11 cellular contexts compared by ENCODE assay signal in genomic region chr3:78988324-78988723, GRCh38.
A peak's percentile ranks its signal among the peaks of the same experiment; 100 is the strongest.
DNase-seq lines count a peak whose midpoint lies in the region; ATAC-seq, FAIRE-seq and TF ChIP-seq lines count a peak whose summit lies in the region.
"Had no signal": no experiment of that assay in that cellular context is flagged by ENCODE, and none has a peak within 500 bp of the region (broad histone marks: within the 10 kb centered on the region; RNA-seq: fewer than 3 reads in every experiment).

No MANE protein-coding gene starts in this region.

- H3K27me3 ChIP-seq in GM23248 (replicated peaks; ENCODE audit: insufficient read depth), result no peaks in the 10 kb centered on the region
- no peaks in the 10 kb centered on the region for H3K27me3 ChIP-seq in neural progenitor cell

- H3K9me2 ChIP-seq in GM23248 (ENCODE audit: insufficient read depth), result no peaks in the 10 kb centered on the region

- H3K27ac Mint-ChIP-seq in neural progenitor cell, result no peak overlapping the region
- H3K27ac Mint-ChIP-seq: activated naive CD8-positive, alpha-beta T cell treated with anti-CD3 and anti-CD28 coated beads for 36 hours had no signal

- H3K9ac ChIP-seq in GM23248 (no peak overlapping the region), neural progenitor cell (no peak overlapping the region)

- no peaks in the 10 kb centered on the region for H3K36me3 ChIP-seq in GM23248 (ENCODE audit: low read depth)
- H3K36me3 ChIP-seq in neural progenitor cell, result peaks cover 13% of the 10 kb centered on the region

- in situ Hi-C loops in GM23248 (cut with MboI), result no loop called here

- DNase-seq in GM23248 (peak; percentile 50), NCI-H748 treated with DMSO at 0.1 percent for 48 hours (lab: John Stamatoyannopoulos, UW) (peak; percentile 13), neural progenitor cell (ENCODE audit: low spot score) (no peak), NCI-H345 treated with DMSO at 0.1 percent for 48 hours (lab: John Stamatoyannopoulos, UW; ENCODE audit: unreplicated experiment) (no peak)
- no peak for DNase-seq in activated CD4-positive, alpha-beta T cell treated with anti-CD3 and anti-CD28 coated beads, Interleukin-2, amount 50 U/mL, for 4 hours
- DNase-seq: activated naive CD8-positive, alpha-beta T cell treated with anti-CD3 and anti-CD28 coated beads for 36 hours; MV-4-11; small intestine had no signal

- H3F3A ChIP-seq in GM23248 (ENCODE audit: insufficient read depth) (no peaks in the 10 kb centered on the region), neural progenitor cell (ENCODE audit: low read depth) (peaks cover 48% of the 10 kb centered on the region)

- peaks cover 15% of the 10 kb centered on the region for H3K36me3 Mint-ChIP-seq in neural progenitor cell
- H3K36me3 Mint-ChIP-seq: activated naive CD8-positive, alpha-beta T cell treated with anti-CD3 and anti-CD28 coated beads for 36 hours had no signal

- peak; percentile 51 for TF ChIP-seq CTCF in neural progenitor cell (IDR thresholded peaks at IDR 0.05)

- H3K4me1 Mint-ChIP-seq in neural progenitor cell, result peaks cover 26% of the 10 kb centered on the region

- peaks cover 12% of the 10 kb centered on the region for H3K9me3 Mint-ChIP-seq in neural progenitor cell

- H4K20me1 ChIP-seq in GM23248 (ENCODE audit: insufficient read depth) (no peaks in the 10 kb centered on the region), neural progenitor cell (ENCODE audit: low read depth) (no peaks in the 10 kb centered on the region)

- no peaks in the 10 kb centered on the region for H3K9me3 ChIP-seq in GM23248 (ENCODE audit: low read depth)
- H3K9me3 ChIP-seq in neural progenitor cell (ENCODE audit: low read depth), result peaks cover 10% of the 10 kb centered on the region

- peak; percentile 87 for FAIRE-seq in endometrium (lab: Jason Lieb, UNC)
- FAIRE-seq: GM18507, small intestine had no signal

- H3K4me3 ChIP-seq in GM23248, result no peak overlapping the region
- H3K4me3 ChIP-seq in neural progenitor cell, result no peak overlapping the region

- H3K4me1 ChIP-seq in GM23248 (ENCODE audit: insufficient read depth), result 0 out of 2 replicates have a peak, but pooled peaks cover 6% of the 10 kb centered on the region
- peaks cover 54% of the 10 kb centered on the region for H3K4me1 ChIP-seq in neural progenitor cell

- H3K4me2 ChIP-seq in GM23248 (ENCODE audit: unreplicated experiment) (no peak overlapping the region), neural progenitor cell (peak overlapping the region; percentile 75)

- H2AFZ ChIP-seq in GM23248 (no peak overlapping the region), neural progenitor cell (replicated peaks) (no peak overlapping the region)

- peaks cover 18% of the 10 kb centered on the region for H3K79me2 ChIP-seq in GM23248 (ENCODE audit: insufficient read depth)
- peaks cover 89% of the 10 kb centered on the region for H3K79me2 ChIP-seq in neural progenitor cell (ENCODE audit: low read depth)

- H3K27ac ChIP-seq in GM23248 (no peak overlapping the region), neural progenitor cell (peak overlapping the region; percentile 95)

- no peak for ATAC-seq in HG02870 (IDR thresholded peaks at IDR 0.05; ENCODE audit: unreplicated experiment)

- H3K4me3 Mint-ChIP-seq in neural progenitor cell, result no peak overlapping the region
- H3K4me3 Mint-ChIP-seq: activated naive CD8-positive, alpha-beta T cell treated with anti-CD3 and anti-CD28 coated beads for 36 hours had no signal

- H3K27me3 Mint-ChIP-seq in neural progenitor cell (ENCODE audit: insufficient read depth, low read depth), result no peaks in the 10 kb centered on the region
- H3K27me3 Mint-ChIP-seq: activated naive CD8-positive, alpha-beta T cell treated with anti-CD3 and anti-CD28 coated beads for 36 hours had no signal

Comparison
In these comparisons a context has a peak if more than half of its experiments do, and no peak if none do; other contexts are left out.
1. DNase-seq: peak in GM23248 (single experiment) and NCI-H748 treated with DMSO at 0.1 percent for 48 hours (single experiment); none in neural progenitor cell (single experiment), NCI-H345 treated with DMSO at 0.1 percent for 48 hours (single experiment) and activated CD4-positive, alpha-beta T cell treated with anti-CD3 and anti-CD28 coated beads, Interleukin-2, amount 50 U/mL, for 4 hours (0 of 2).